ENCODE assay signal across 9 cellular contexts in genomic region chr1:216566809-216567208, GRCh38.
DNase-seq lines count a peak whose midpoint lies in the region; ATAC-seq and TF ChIP-seq lines count a peak whose summit lies in the region.
"Had no signal": no experiment of that assay in that cellular context is flagged by ENCODE, and none has a peak within 500 bp of the region (broad histone marks: within the 10 kb centered on the region; RNA-seq: fewer than 3 reads in every experiment).

No MANE protein-coding gene starts in this region.

- 61% methylated on average over 2 of the region's 2 CpGs for WGBS in smooth muscle cell (ENCODE audit: low lambda C conversion rate)

- TF ChIP-seq CTCF in MM.1S (IDR thresholded peaks at IDR 0.05; ENCODE audit: low read length), result peak; percentile 74
- peak; percentile 61 for TF ChIP-seq CTCF in brain microvascular endothelial cell (IDR thresholded peaks at IDR 0.05; ENCODE audit: low read depth, low read length, missing control alignments)
- TF ChIP-seq CTCF in smooth muscle cell (IDR thresholded peaks at IDR 0.05; ENCODE audit: borderline replicate concordance, insufficient read depth, poor library complexity, severe bottlenecking), result peak; percentile 59

- H2AFZ ChIP-seq in MM.1S (ENCODE audit: low read length) (no peak overlapping the region), smooth muscle cell (ENCODE audit: low read depth) (no peak overlapping the region)

- no peak overlapping the region for H3K9ac ChIP-seq in MM.1S (ENCODE audit: low read length)
- no peak overlapping the region for H3K9ac ChIP-seq in smooth muscle cell (ENCODE audit: low read depth)

- in situ Hi-C loops in brain microvascular endothelial cell (cut with HindIII; ENCODE audit: low pct_ligation_motif_present, low sequenced_read_pairs), result no loop called here

- no peaks in the 10 kb centered on the region for H3K9me2 ChIP-seq in MM.1S (replicated peaks; ENCODE audit: insufficient read depth, low read length)

- H4K20me1 ChIP-seq in MM.1S (ENCODE audit: insufficient read depth, low read length) (no peaks in the 10 kb centered on the region), smooth muscle cell (ENCODE audit: low read depth) (no peaks in the 10 kb centered on the region)

- H3K4me3 ChIP-seq in MM.1S (ENCODE audit: low read length) (no peak overlapping the region), brain microvascular endothelial cell (ENCODE audit: low read depth, low read length) (no peak overlapping the region), smooth muscle cell (no peak overlapping the region)

- H3K27me3 ChIP-seq in MM.1S (replicated peaks; ENCODE audit: insufficient read depth, low read length), result no peaks in the 10 kb centered on the region
- no peaks in the 10 kb centered on the region for H3K27me3 ChIP-seq in brain microvascular endothelial cell (replicated peaks)
- H3K27me3 ChIP-seq in smooth muscle cell (ENCODE audit: low read depth), result no peaks in the 10 kb centered on the region

- H3K79me2 ChIP-seq in MM.1S (ENCODE audit: low read length) (no peaks in the 10 kb centered on the region), smooth muscle cell (ENCODE audit: low read depth) (no peaks in the 10 kb centered on the region)

- H3F3A ChIP-seq in MM.1S (ENCODE audit: insufficient read depth, low read length) (no peaks in the 10 kb centered on the region), smooth muscle cell (ENCODE audit: low read depth) (no peaks in the 10 kb centered on the region)

- H3K36me3 ChIP-seq in MM.1S (replicated peaks; ENCODE audit: insufficient read depth, low read length) (no peaks in the 10 kb centered on the region), brain microvascular endothelial cell (replicated peaks) (no peaks in the 10 kb centered on the region), smooth muscle cell (ENCODE audit: low read depth) (no peaks in the 10 kb centered on the region)

- H3K4me1 ChIP-seq in MM.1S (ENCODE audit: low read length) (no peaks in the 10 kb centered on the region), smooth muscle cell (ENCODE audit: low read depth) (no peaks in the 10 kb centered on the region)

- DNase-seq in SIG-M5 treated with dmso at 0.1 percent for 504 hours (lab: John Stamatoyannopoulos, UW; ENCODE audit: unreplicated experiment) (peak; percentile 3), SIG-M5 (lab: John Stamatoyannopoulos, UW) (no peak), MM.1S (peak; percentile 44), brain microvascular endothelial cell (peak; percentile 26), smooth muscle cell (lab: John Stamatoyannopoulos, UW; ENCODE audit: unreplicated experiment) (no peak), NCI-H345 treated with DMSO at 0.1 percent for 48 hours (lab: John Stamatoyannopoulos, UW; ENCODE audit: unreplicated experiment) (no peak), midbrain (lab: John Stamatoyannopoulos, UW) (no peak)
- DNase-seq: activated CD4-positive, alpha-beta memory T cell treated with anti-CD3 and anti-CD28 coated beads, Interleukin-2, amount 10 ng/mL, durations not matched to agents 7 days and 5 days had no signal

- no peak overlapping the region for H3K4me2 ChIP-seq in MM.1S (ENCODE audit: low read depth, low read length)
- no peak overlapping the region for H3K4me2 ChIP-seq in smooth muscle cell

- no peak overlapping the region for H3K27ac ChIP-seq in MM.1S (ENCODE audit: low read length)
- H3K27ac ChIP-seq in brain microvascular endothelial cell, result no peak overlapping the region
- H3K27ac ChIP-seq in smooth muscle cell (ENCODE audit: low read depth), result no peak overlapping the region

- H3K9me3 ChIP-seq in MM.1S (replicated peaks; ENCODE audit: insufficient read depth, low read length) (no peaks in the 10 kb centered on the region), smooth muscle cell (replicated peaks; ENCODE audit: low read depth) (no peaks in the 10 kb centered on the region)

- no peak for ATAC-seq in HG03571 (IDR thresholded peaks at IDR 0.05; ENCODE audit: unreplicated experiment)

Comparison
In these comparisons a context has a peak if more than half of its experiments do, and no peak if none do; other contexts are left out.
1. DNase-seq: peak in SIG-M5 treated with dmso at 0.1 percent for 504 hours (single experiment), MM.1S (single experiment) and brain microvascular endothelial cell (single experiment); none in SIG-M5 (single experiment), smooth muscle cell (single experiment), NCI-H345 treated with DMSO at 0.1 percent for 48 hours (single experiment) and midbrain (single experiment).
2. Peak in every context shown above with its lines, with median percentiles within 50 percentile points of each other: CTCF ChIP-seq.